In genomic region chr14:105528859-105529505, GRCh38 we compare ENCODE assay signal across 8 cellular contexts. TPM values are rescaled to one million over a fixed set of nuclear protein-coding genes. Genes with fewer than 3 reads are reported as not detected.
DNase-seq lines count a peak whose midpoint lies in the region; ATAC-seq, FAIRE-seq and TF ChIP-seq lines count a peak whose summit lies in the region.

No MANE protein-coding gene starts in this region.

- TF ChIP-seq CTCF in right atrium auricular region (IDR thresholded peaks at IDR 0.05) (no peak), K562 (IDR thresholded peaks at IDR 0.05 in 2 of 3, conservative IDR thresholded peaks at IDR 0.05 in 1 of 3; ENCODE audit: insufficient read depth in 2 of 3, low read depth in 1 of 3, low read length in 3 of 3) (no peak), upper lobe of left lung (IDR thresholded peaks at IDR 0.05) (no peak)

- H4K8ac ChIP-seq in neuronal stem cell (ENCODE audit: low read depth, low read length): peak overlapping the region; percentile 3

- H2BK120ac ChIP-seq in neuronal stem cell (ENCODE audit: low read depth, low read length): no peak overlapping the region

- peaks cover 4% of the 10 kb centered on the region for H3K79me1 ChIP-seq in neuronal stem cell (ENCODE audit: low read depth, low read length)

- POLR2A ChIA-PET in K562 (lab: Yijun Ruan, JAX): interaction anchor here (0.8 kb wide), 1 partner anchor 23 kb away, joined by 3 read pairs; no protein-coding TSS in a partner anchor

- H3K4me3 ChIP-seq in right atrium auricular region (peak overlapping the region in 1 of 2 donors; percentile 68), K562 (no peak overlapping the region), neuronal stem cell (ENCODE audit: low read length in 2 of 2) (peak overlapping the region in 1 of 2 donors; percentile 66), upper lobe of left lung (peak overlapping the region in 3 of 4 donors; percentile 41 to 80 (median 65)), HAP-1 (no peak overlapping the region)

- no peaks in the 10 kb centered on the region for H3K27me3 ChIP-seq in right atrium auricular region
- peaks cover 2 to 33% of the 10 kb centered on the region in 2 experiments; a peak in 2 of 5 replicates for H3K27me3 ChIP-seq in K562 (ENCODE audit: control insufficient read depth in 2 of 2, insufficient read depth in 2 of 2, low read length in 2 of 2)
- H3K27me3 ChIP-seq in neuronal stem cell (ENCODE audit: control insufficient read depth in 3 of 3, insufficient read depth in 3 of 3, low read depth in 1 of 3, low read length in 3 of 3): peaks cover 0 to 20% (median 20%) of the 10 kb centered on the region in 3 experiments
- H3K27me3 ChIP-seq in upper lobe of left lung: peaks cover 0 to 35% (median 19%) of the 10 kb centered on the region in 4 donors
- peaks cover 6% of the 10 kb centered on the region for H3K27me3 ChIP-seq in HAP-1 (ENCODE audit: low read depth)

- 88% methylated on average over 26 of the region's 65 CpGs for WGBS in K562 (ENCODE audit: insufficient coverage, low coverage, missing lambda C conversion rate)
- no CpG with 5 or more reads among the region's 65 CpGs for WGBS in neuronal stem cell (ENCODE audit: extremely low coverage in 2 of 2, insufficient read length in 2 of 2, insufficient replicate concordance in 1 of 2), 2 donors
- 26 to 100% methylated on average over 1 to 40 of the region's 65 CpGs for WGBS in upper lobe of left lung, 2 donors

- TF ChIP-seq RAD21 in K562 (CRISPR knock-in tag; conservative IDR thresholded peaks at IDR 0.05 in 1 of 2, IDR thresholded peaks at IDR 0.05 in 1 of 2): no peak

- H3K36me3 ChIP-seq in right atrium auricular region (no peaks in the 10 kb centered on the region), K562 (ENCODE audit: control insufficient read depth, insufficient read depth, low read length) (no peaks in the 10 kb centered on the region), neuronal stem cell (replicated peaks in 1 of 2; ENCODE audit: control insufficient read depth in 2 of 2, insufficient read depth in 2 of 2, low read length in 2 of 2) (no peaks in the 10 kb centered on the region), upper lobe of left lung (no peaks in the 10 kb centered on the region), HAP-1 (replicated peaks) (peaks cover 5% of the 10 kb centered on the region)

- no peak for TF ChIP-seq POLR2A in K562 (conservative IDR thresholded peaks at IDR 0.05)
- TF ChIP-seq POLR2A in upper lobe of left lung (IDR thresholded peaks at IDR 0.05): no peak

- peak overlapping the region; percentile 75 for H2BK12ac ChIP-seq in neuronal stem cell (ENCODE audit: low read length)

- no peak overlapping the region for H3K14ac ChIP-seq in neuronal stem cell (ENCODE audit: low read length)

- H3K79me2 ChIP-seq in K562 (ENCODE audit: control insufficient read depth, insufficient read depth, low read length): no peaks in the 10 kb centered on the region

- H2BK15ac ChIP-seq in neuronal stem cell (ENCODE audit: low read length): no peak overlapping the region

- CTCF ChIA-PET in K562 (lab: Yijun Ruan, JAX; ENCODE audit: low intra/inter-chr PET ratio): interaction anchor here (1.3 to 1.6 kb wide), 2 partner anchors 80 to 158 kb away, joined by 4 to 13 read pairs; no protein-coding TSS in a partner anchor

- in situ Hi-C loops in K562 (cut with MboI): no loop called here
- in situ Hi-C loops in HAP-1 (cut with MboI; ENCODE audit: low sequenced_read_pairs): no loop called here

- no peak overlapping the region for H3K9ac ChIP-seq in K562 (ENCODE audit: insufficient read depth in 1 of 2, low read depth in 2 of 2, low read length in 2 of 2)
- H3K9ac ChIP-seq in neuronal stem cell (ENCODE audit: low read depth, low read length, poor library complexity): peak overlapping the region; percentile 60

- no TSS peak for BruUV-seq in K562 (replicated peaks; lab: Mats Ljungman, UMichigan)

- H3K18ac ChIP-seq in neuronal stem cell (ENCODE audit: low read length): no peak overlapping the region

- no peak overlapping the region for H3K4ac ChIP-seq in neuronal stem cell (ENCODE audit: low read length)

- H2BK5ac ChIP-seq in neuronal stem cell (ENCODE audit: low read length): no peak overlapping the region

- no peaks in the 10 kb centered on the region for H3K9me1 ChIP-seq in K562 (ENCODE audit: control insufficient read depth, insufficient read depth, low read length)

- H3K9me3 ChIP-seq in right atrium auricular region (no peaks in the 10 kb centered on the region), K562 (replicated peaks; ENCODE audit: control insufficient read depth, insufficient read depth, low read depth, low read length) (no peaks in the 10 kb centered on the region), neuronal stem cell (replicated peaks in 1 of 2; ENCODE audit: control insufficient read depth in 2 of 2, insufficient read depth in 1 of 2, low read depth in 1 of 2, low read length in 2 of 2) (peaks cover 0 to 25% of the 10 kb centered on the region in 2 donors), upper lobe of left lung (no peaks in the 10 kb centered on the region), HAP-1 (no peaks in the 10 kb centered on the region)

- no peak overlapping the region for H2AK5ac ChIP-seq in neuronal stem cell (ENCODE audit: low read depth, low read length)

- H3K4me2 ChIP-seq in K562 (ENCODE audit: insufficient read depth, low read length) (no peak overlapping the region), neuronal stem cell (ENCODE audit: insufficient read depth, low read length, poor library complexity, severe bottlenecking) (peak overlapping the region; percentile 33)

- H2AFZ ChIP-seq in K562 (ENCODE audit: low read depth, low read length) (no peak overlapping the region), neuronal stem cell (ENCODE audit: low read length) (peak overlapping the region; percentile 92)

- no peak overlapping the region for H3K27ac ChIP-seq in right atrium auricular region
- H3K27ac ChIP-seq in K562 (ENCODE audit: extremely low read depth, low read depth, low read length): no peak overlapping the region
- no peak overlapping the region for H3K27ac ChIP-seq in neuronal stem cell (replicated peaks; ENCODE audit: low read length)
- H3K27ac ChIP-seq in upper lobe of left lung: peak overlapping the region in 1 of 4 donors; percentile 68

- TF ChIP-seq EP300 in K562 (IDR thresholded peaks at IDR 0.05; ENCODE audit: low read length): no peak
- no peak for TF ChIP-seq EP300 in upper lobe of left lung (IDR thresholded peaks at IDR 0.05)

- H3K4me1 ChIP-seq in right atrium auricular region: peaks cover 0 to 43% of the 10 kb centered on the region in 2 donors
- peaks cover 0 to 53% of the 10 kb centered on the region in 2 experiments; a peak in 2 of 5 replicates for H3K4me1 ChIP-seq in K562 (replicated peaks in 1 of 2; ENCODE audit: control insufficient read depth in 2 of 2, insufficient read depth in 2 of 2, low read length in 2 of 2)
- H3K4me1 ChIP-seq in neuronal stem cell (ENCODE audit: control insufficient read depth in 2 of 2, insufficient read depth in 1 of 2, low read depth in 1 of 2, low read length in 2 of 2): peaks cover 0 to 9% of the 10 kb centered on the region in 2 donors
- peaks cover 34 to 47% (median 38%) of the 10 kb centered on the region in 4 donors for H3K4me1 ChIP-seq in upper lobe of left lung
- peaks cover 3% of the 10 kb centered on the region; the same call in 1 of the 2 replicates for H3K4me1 ChIP-seq in HAP-1

- intact Hi-C loops in cardiac septum (cut with DNase I) (loop anchor here (1.0 to 5.0 kb wide), 3 partner anchors 37 to 158 kb away; partner anchors contain the start of gene TEDC1), K562 (cut with micrococcal nuclease) (loop anchor here (5.0 to 10.0 kb wide), 2 partner anchors 54 to 437 kb away; partner anchors contain the start of gene CRIP2)

- ATAC-seq in K562 (no peak), upper lobe of left lung (ENCODE audit: low FRiP score in 2 of 2) (no peak), HG03460 (IDR thresholded peaks at IDR 0.05; ENCODE audit: unreplicated experiment) (no peak)

- DNase-seq in cardiac septum (ENCODE audit: low spot score) (peak; percentile 71), right atrium auricular region (ENCODE audit: low spot score) (no peak), K562 (ENCODE audit: extremely low read depth in 1 of 4, low spot score in 3 of 4) (no peak), neuronal stem cell (ENCODE audit: low spot score) (no peak), upper lobe of left lung (peak in 1 of 2 donors; percentile 89), HAP-1 (ENCODE audit: low spot score in 2 of 2) (no peak)
- DNase-seq in central memory CD4-positive, alpha-beta T cell: no peak

- H4K91ac ChIP-seq in neuronal stem cell (ENCODE audit: low read depth, low read length, poor library complexity): no peak overlapping the region

- peak overlapping the region; percentile 65 for H3K23ac ChIP-seq in neuronal stem cell (ENCODE audit: low read depth, low read length, poor library complexity)

- FAIRE-seq in K562 (lab: Jason Lieb, UNC): no peak

- no peaks in the 10 kb centered on the region for H4K20me1 ChIP-seq in K562 (replicated peaks; ENCODE audit: control insufficient read depth, insufficient read depth, low read length)

RNA-seq across cellular contexts. Expression of gene TMEM121, which starts 2.6 kb away (rescaled TPM):
- 1.3 TPM for total RNA-seq in cardiac septum
- 1 to 10 TPM; 3.4 to 5.8 TPM for total RNA-seq in right atrium auricular region
- total RNA-seq in K562 (2011; cell fraction: chromatin; rRNA removed; ENCODE audit: low replicate concordance): not detected in 2 replicates
- 0.39 TPM in 1 of 2 replicates, not detected in the other for total RNA-seq in K562 (2011; cell fraction: nucleolus; rRNA removed)
- not detected in 2 replicates for total RNA-seq in K562 (2011; cell fraction: nucleoplasm; rRNA removed)
- total RNA-seq in K562 (2014; rRNA removed): 0.36 TPM in 1 of 2 replicates, not detected in the other
- total RNA-seq in K562 (2014; rRNA removed; fragmentation: Illumina TruSeq; extraction: Trizol): not detected in 2 replicates
- total RNA-seq in K562 (2015; rRNA removed; fragmentation: Illumina TruSeq; extraction: Trizol): not detected in 2 replicates
- 0.31 TPM in 1 of 2 replicates, not detected in the other for total RNA-seq in K562 (2021)
- 0.09 TPM in 1 of 2 replicates, not detected in the other for polyA plus RNA-seq in K562 (2011; rRNA removed)
- polyA plus RNA-seq in K562 (2011; cell fraction: cytosol; rRNA removed): 0.04 and 0.55 TPM in 2 replicates
- polyA plus RNA-seq in K562 (2011; cell fraction: nucleus; rRNA removed): 0.13 TPM in 1 of 2 replicates, not detected in the other
- polyA plus RNA-seq in K562 (2012): 0.12 TPM in 1 of 2 replicates, not detected in the other
- not detected in 2 replicates for polyA plus RNA-seq in K562 (2014; fragmentation: Illumina TruSeq; extraction: Trizol)
- polyA plus RNA-seq in K562 (2014; fragmentation: Nextera tagmentation; extraction: Ambion mirVana): not detected
- polyA plus RNA-seq in K562 (2014; rRNA removed): not detected in 2 replicates
- not detected in 2 replicates for polyA minus RNA-seq in K562 (2011; rRNA and poly(A)+ RNA removed)
- not detected in 2 replicates for polyA minus RNA-seq in K562 (2011; cell fraction: cytosol; rRNA and poly(A)+ RNA removed)
- 0.33 and 0.40 TPM in 2 replicates for polyA minus RNA-seq in K562 (2011; cell fraction: nucleus; rRNA and poly(A)+ RNA removed)
- 7.2 TPM for polyA plus RNA-seq in neuronal stem cell (2013, experiment 1 of 2)
- 6.3 TPM for polyA plus RNA-seq in neuronal stem cell (2013, experiment 2 of 2)
- total RNA-seq in upper lobe of left lung: 1 to 10 TPM in 4 of 6 donors, under 1 TPM in 1, not detected in 1; 0.69 to 4.6 (median 3.8) TPM

RNA-seq across cellular contexts. Expression of gene TEDC1, which starts 37.9 kb away (rescaled TPM):
- total RNA-seq in cardiac septum (3.8 TPM), right atrium auricular region (1 to 10 TPM; 3.5 to 3.9 TPM), K562 (2014; rRNA removed) (26.4 and 28.3 TPM in 2 replicates), K562 (2014; rRNA removed; fragmentation: Illumina TruSeq; extraction: Trizol) (0.64 and 0.84 TPM in 2 replicates), K562 (2015; rRNA removed; fragmentation: Illumina TruSeq; extraction: Trizol) (6.6 and 8.8 TPM in 2 replicates), K562 (2021) (20.1 and 25.7 TPM in 2 replicates), upper lobe of left lung (10 to 100 TPM; 13.8 to 38.5 (median 17.4) TPM)
- total RNA-seq in K562 (2011; cell fraction: chromatin; rRNA removed; ENCODE audit: low replicate concordance): 5.0 and 22.4 TPM in 2 replicates
- 19.2 and 23.0 TPM in 2 replicates for total RNA-seq in K562 (2011; cell fraction: nucleolus; rRNA removed)
- total RNA-seq in K562 (2011; cell fraction: nucleoplasm; rRNA removed): 7.6 and 10.1 TPM in 2 replicates
- polyA plus RNA-seq in K562 (2011; rRNA removed) (5.9 and 6.6 TPM in 2 replicates), K562 (2014; fragmentation: Illumina TruSeq; extraction: Trizol) (1.2 and 6.8 TPM in 2 replicates), K562 (2014; fragmentation: Nextera tagmentation; extraction: Ambion mirVana) (under 1 TPM; 0.21 to 0.25 TPM), K562 (2014; rRNA removed) (18.9 and 19.4 TPM in 2 replicates)
- polyA plus RNA-seq in K562 (2011; cell fraction: cytosol; rRNA removed): 7.3 and 21.3 TPM in 2 replicates
- 19.1 and 36.6 TPM in 2 replicates for polyA plus RNA-seq in K562 (2011; cell fraction: nucleus; rRNA removed)
- 12.3 and 15.1 TPM in 2 replicates for polyA plus RNA-seq in K562 (2012)
- polyA minus RNA-seq in K562 (2011; rRNA and poly(A)+ RNA removed): 0.99 and 1.6 TPM in 2 replicates
- polyA minus RNA-seq in K562 (2011; cell fraction: cytosol; rRNA and poly(A)+ RNA removed): 7.5 and 8.6 TPM in 2 replicates
- polyA minus RNA-seq in K562 (2011; cell fraction: nucleus; rRNA and poly(A)+ RNA removed): 10.3 and 11.8 TPM in 2 replicates
- 13.4 TPM for polyA plus RNA-seq in neuronal stem cell (2013, experiment 1 of 2)
- 11.7 TPM for polyA plus RNA-seq in neuronal stem cell (2013, experiment 2 of 2)

RNA-seq across cellular contexts. Expression of gene CRIP1, which starts 42.3 kb away (rescaled TPM):
- total RNA-seq in cardiac septum (68.2 TPM), right atrium auricular region (10 to 100 TPM; 42.9 to 79.2 TPM), K562 (2014; rRNA removed) (not detected in 2 replicates), K562 (2014; rRNA removed; fragmentation: Illumina TruSeq; extraction: Trizol) (not detected in 2 replicates), K562 (2015; rRNA removed; fragmentation: Illumina TruSeq; extraction: Trizol) (not detected in 2 replicates), K562 (2021) (0.58 and 0.98 TPM in 2 replicates), upper lobe of left lung (100 to 1,000 TPM in 4 of 6 donors, 10 to 100 TPM in 2; 26.2 to 425 (median 200) TPM)
- not detected in 2 replicates for total RNA-seq in K562 (2011; cell fraction: chromatin; rRNA removed; ENCODE audit: low replicate concordance)
- not detected in 2 replicates for total RNA-seq in K562 (2011; cell fraction: nucleolus; rRNA removed)
- total RNA-seq in K562 (2011; cell fraction: nucleoplasm; rRNA removed): 0.29 TPM in 1 of 2 replicates, not detected in the other
- polyA plus RNA-seq in K562 (2011; rRNA removed) (0.14 and 0.23 TPM in 2 replicates), K562 (2014; fragmentation: Illumina TruSeq; extraction: Trizol) (not detected in 2 replicates), K562 (2014; fragmentation: Nextera tagmentation; extraction: Ambion mirVana) (not detected), K562 (2014; rRNA removed) (0.11 TPM in 1 of 2 replicates, not detected in the other)
- polyA plus RNA-seq in K562 (2011; cell fraction: cytosol; rRNA removed): 0.31 and 0.46 TPM in 2 replicates
- polyA plus RNA-seq in K562 (2011; cell fraction: nucleus; rRNA removed): 0.21 and 1.1 TPM in 2 replicates
- polyA plus RNA-seq in K562 (2012): 0.72 TPM in 1 of 2 replicates, not detected in the other
- polyA minus RNA-seq in K562 (2011; rRNA and poly(A)+ RNA removed): not detected in 2 replicates
- polyA minus RNA-seq in K562 (2011; cell fraction: cytosol; rRNA and poly(A)+ RNA removed): 3.2 and 9.9 TPM in 2 replicates
- polyA minus RNA-seq in K562 (2011; cell fraction: nucleus; rRNA and poly(A)+ RNA removed): 0.78 and 1.5 TPM in 2 replicates
- 98.0 TPM for polyA plus RNA-seq in neuronal stem cell (2013, experiment 1 of 2)
- polyA plus RNA-seq in neuronal stem cell (2013, experiment 2 of 2): 93.7 TPM

RNA-seq across cellular contexts. Expression of gene CRIP2, which starts 54.4 kb away (rescaled TPM):
- total RNA-seq in cardiac septum (918 TPM), right atrium auricular region (1,000 to 10,000 TPM in 1 of 2 donors, 100 to 1,000 TPM in 1; 831 to 1,272 TPM), K562 (2014; rRNA removed) (1.7 and 2.0 TPM in 2 replicates), K562 (2014; rRNA removed; fragmentation: Illumina TruSeq; extraction: Trizol) (not detected in 2 replicates), K562 (2015; rRNA removed; fragmentation: Illumina TruSeq; extraction: Trizol) (0.33 and 0.34 TPM in 2 replicates), K562 (2021) (1.2 and 1.7 TPM in 2 replicates), upper lobe of left lung (100 to 1,000 TPM in 5 of 6 donors, 10 to 100 TPM in 1; 55.5 to 422 (median 190) TPM)
- total RNA-seq in K562 (2011; cell fraction: chromatin; rRNA removed; ENCODE audit: low replicate concordance): 2.6 TPM in 1 of 2 replicates, not detected in the other
- total RNA-seq in K562 (2011; cell fraction: nucleolus; rRNA removed): 0.53 and 1.7 TPM in 2 replicates
- total RNA-seq in K562 (2011; cell fraction: nucleoplasm; rRNA removed): 1.2 and 1.5 TPM in 2 replicates
- polyA plus RNA-seq in K562 (2011; rRNA removed) (1.0 and 2.2 TPM in 2 replicates), K562 (2014; fragmentation: Illumina TruSeq; extraction: Trizol) (0.18 and 0.51 TPM in 2 replicates), K562 (2014; fragmentation: Nextera tagmentation; extraction: Ambion mirVana) (under 1 TPM; 0.25 to 0.27 TPM), K562 (2014; rRNA removed) (0.16 and 1.2 TPM in 2 replicates)
- polyA plus RNA-seq in K562 (2011; cell fraction: cytosol; rRNA removed): 4.4 and 9.0 TPM in 2 replicates
- 4.8 and 11.0 TPM in 2 replicates for polyA plus RNA-seq in K562 (2011; cell fraction: nucleus; rRNA removed)
- polyA plus RNA-seq in K562 (2012): 1.4 and 1.9 TPM in 2 replicates
- 0.39 TPM in 1 of 2 replicates, not detected in the other for polyA minus RNA-seq in K562 (2011; rRNA and poly(A)+ RNA removed)
- polyA minus RNA-seq in K562 (2011; cell fraction: cytosol; rRNA and poly(A)+ RNA removed): 1.2 and 2.0 TPM in 2 replicates
- polyA minus RNA-seq in K562 (2011; cell fraction: nucleus; rRNA and poly(A)+ RNA removed): 0.67 and 0.94 TPM in 2 replicates
- polyA plus RNA-seq in neuronal stem cell (2013, experiment 1 of 2): 16.9 TPM
- polyA plus RNA-seq in neuronal stem cell (2013, experiment 2 of 2): 15.2 TPM

Comparison
In these comparisons a context has a peak if more than half of its experiments do, and no peak if none do; other contexts are left out.
1. H3K4me3 ChIP-seq: peak in upper lobe of left lung (3 of 4); none in K562 (single experiment) and HAP-1 (single experiment).
2. RNA of gene CRIP1, which starts 42.3 kb away (total RNA-seq): 26.2 to 425 TPM in upper lobe of left lung, 42.9 to 79.2 TPM in right atrium auricular region and 68.2 TPM in cardiac septum (single experiment); 0.29 to 0.98 TPM in K562; every median in the first group is over 10 times any median in the second.